Comparison of ENCODE assay signal across 8 cellular contexts in genomic region chr13:78658630-78659449, GRCh38. TPM values are rescaled to one million over a fixed set of nuclear protein-coding genes. Genes with fewer than 3 reads are reported as not detected.
DNase-seq lines count a peak whose midpoint lies in the region; ATAC-seq, FAIRE-seq and TF ChIP-seq lines count a peak whose summit lies in the region.

Gene OBI1 (minus strand): TSS chr13:78659155. CDS start chr13:78659120, 35 bp downstream.

- H3K27ac ChIP-seq in HUES64 (ENCODE audit: low read depth, low read length) (peak within 1 kb of the TSS; percentile 97), OCI-LY7 (ENCODE audit: low read depth, low read length, poor library complexity, severe bottlenecking) (peak within 1 kb of the TSS; percentile 75), epithelial cell of prostate (peak within 1 kb of the TSS; percentile 58)

- H3K36me3 ChIP-seq in HUES64 (ENCODE audit: insufficient read depth, low read length) (no peaks in the 10 kb centered on the region), OCI-LY7 (ENCODE audit: insufficient read depth, low read length) (peaks cover 25% of the 10 kb centered on the region), mucosa of descending colon (ENCODE audit: low read depth) (no peaks in the 10 kb centered on the region)

- TF ChIP-seq CTCF in D721Med (IDR thresholded peaks at IDR 0.05; ENCODE audit: insufficient read depth, missing control alignments) (no peak), OCI-LY7 (conservative IDR thresholded peaks at IDR 0.05; ENCODE audit: low read length) (no peak), mucosa of descending colon (IDR thresholded peaks at IDR 0.05) (no peak)

- POLR2A ChIA-PET in OCI-LY7 (lab: Charles Lee): interaction anchor here (1.2 to 1.6 kb wide), 2 partner anchors 8 to 13 kb away, joined by 3 to 6 read pairs; no protein-coding TSS in a partner anchor

- H3K27me3 ChIP-seq in HUES64 (ENCODE audit: insufficient read depth, low read length): peaks cover 13% of the 10 kb centered on the region

- FAIRE-seq in D721Med (lab: Jason Lieb, UNC): no peak

- DNase-seq in D721Med (ENCODE audit: insufficient read length, low spot score): peak; percentile 67
- peak; percentile 90 for DNase-seq in OCI-LY7 (ENCODE audit: low spot score)
- peak; percentile 88 for DNase-seq in activated T-cell treated with anti-CD3 and anti-CD28 coated beads for 24 hours (ENCODE audit: low read depth)
- peak; percentile 60 for DNase-seq in epithelial cell of prostate (ENCODE audit: low read depth, low spot score)
- peak; percentile 94 to 97 (median 95) for DNase-seq in mucosa of descending colon
- peak; percentile 73 to 86 for DNase-seq in stimulated activated CD8-positive, alpha-beta memory T cell treated with anti-CD3 and anti-CD28 coated beads, Interleukin-4, amount 100 ng/mL, for 1 hour (ENCODE audit: low read depth in 2 of 2, low spot score in 1 of 2)

- H3K4me3 ChIP-seq in HUES64 (ENCODE audit: low read length) (peak within 1 kb of the TSS; percentile 65), OCI-LY7 (ENCODE audit: low read depth, low read length, poor library complexity, severe bottlenecking) (peak within 1 kb of the TSS; percentile 93), mucosa of descending colon (peak within 1 kb of the TSS; percentile 85)

- CTCF ChIA-PET in OCI-LY7 (lab: Charles Lee; ENCODE audit: unreplicated experiment): no interaction called here

- ATAC-seq in GM21515 (IDR thresholded peaks at IDR 0.05; ENCODE audit: unreplicated experiment) (peak; percentile 89), mucosa of descending colon (peak; percentile 100)

- peak within 1 kb of the TSS; percentile 88 for H3K9ac ChIP-seq in HUES64 (ENCODE audit: low read depth, low read length)

- peaks cover 18% of the 10 kb centered on the region for H3K4me1 ChIP-seq in HUES64 (ENCODE audit: insufficient read depth, low read length)
- H3K4me1 ChIP-seq in OCI-LY7 (ENCODE audit: insufficient read depth, low read length, poor library complexity, severe bottlenecking): peaks cover 18% of the 10 kb centered on the region
- peaks cover 9% of the 10 kb centered on the region for H3K4me1 ChIP-seq in mucosa of descending colon (ENCODE audit: low read depth)

- peaks cover 50% of the 10 kb centered on the region for H3K79me2 ChIP-seq in OCI-LY7 (ENCODE audit: insufficient read depth, low read depth, low read length)

- H3K9me3 ChIP-seq in HUES64 (ENCODE audit: insufficient read depth, low read depth, low read length): no peaks in the 10 kb centered on the region
- no peaks in the 10 kb centered on the region for H3K9me3 ChIP-seq in OCI-LY7 (ENCODE audit: low read length)
- H3K9me3 ChIP-seq in mucosa of descending colon: no peaks in the 10 kb centered on the region

- peak within 1 kb of the TSS; percentile 100 for H3K4me2 ChIP-seq in OCI-LY7 (ENCODE audit: low read length)

- intact Hi-C loops in OCI-LY7 (cut with micrococcal nuclease; ENCODE audit: unreplicated experiment) (loop anchor here (5.0 to 10.0 kb wide), 3 partner anchors 57 to 748 kb away; partner anchors contain the start of genes POU4F1 and RBM26), mucosa of descending colon (cut with DNase I, micrococcal nuclease) (no loop called here)

- peak within 1 kb of the TSS; percentile 93 for H2AFZ ChIP-seq in OCI-LY7 (ENCODE audit: low read length)

- H3K9me2 ChIP-seq in OCI-LY7 (ENCODE audit: insufficient read depth, low read length): no peaks in the 10 kb centered on the region; the same call in 1 of the 2 replicates

- H4K20me1 ChIP-seq in OCI-LY7 (ENCODE audit: insufficient read depth, low read length): peaks cover 40% of the 10 kb centered on the region

- 4% methylated on average over 67 of the region's 67 CpGs for WGBS in HUES64

- no TSS peak for BruUV-seq in OCI-LY7 (replicated peaks; lab: Mats Ljungman, UMichigan)

RNA-seq across cellular contexts. Expression of gene OBI1, which starts in this region (rescaled TPM):
- 15.0 TPM for polyA plus RNA-seq in HUES64 (2013, experiment 1 of 2)
- polyA plus RNA-seq in HUES64 (2013, experiment 2 of 2): 17.9 TPM
- 17.9 and 18.0 TPM in 2 replicates for total RNA-seq in OCI-LY7 (2014; rRNA removed; shearing (Covaris generic))
- total RNA-seq in OCI-LY7 (2022) (17.0 and 18.3 TPM in 2 replicates), mucosa of descending colon (1 to 10 TPM; 5.2 to 8.1 (median 5.9) TPM)

Comparison
In these comparisons a context has a peak if more than half of its experiments do, and no peak if none do; other contexts are left out.
1. Peak in every context shown above with its lines: DNase-seq, ATAC-seq, H3K4me3 ChIP-seq and H3K27ac ChIP-seq.